Comparison of ENCODE assay signal across 15 cellular contexts in genomic region chrX:14902536-14902935, GRCh38. TPM values are rescaled to one million over a fixed set of nuclear protein-coding genes. Genes with fewer than 3 reads are reported as not detected.
DNase-seq lines count a peak whose midpoint lies in the region; ATAC-seq and TF ChIP-seq lines count a peak whose summit lies in the region.
"Had no signal": no experiment of that assay in that cellular context is flagged by ENCODE, and none has a peak within 500 bp of the region (broad histone marks: within the 10 kb centered on the region; RNA-seq: fewer than 3 reads in every experiment).

No MANE protein-coding gene starts in this region.

- POLR2A ChIA-PET in activated CD8-positive, alpha-beta T cell treated with anti-CD3 and anti-CD28 coated beads, Interleukin-2, amount 10 ng/mL, durations not matched to agents 7 days and 5 days (lab: Charles Lee) = no interaction called here

- H3K4me1 ChIP-seq in HAP-1 = no peaks in the 10 kb centered on the region

- TF ChIP-seq CTCF in dorsolateral prefrontal cortex (IDR thresholded peaks at IDR 0.05 in 54 of 56, conservative IDR thresholded peaks at IDR 0.05 in 2 of 56; ENCODE audit: low read depth in 1 of 56, partially characterized antibody in 56 of 56) = no peak

- peaks cover 0 to 37% (median 0%) of the 10 kb centered on the region in 45 donors for H3K27me3 ChIP-seq in dorsolateral prefrontal cortex
- no peaks in the 10 kb centered on the region for H3K27me3 ChIP-seq in HAP-1 (ENCODE audit: low read depth)
- H3K27me3 ChIP-seq: SJCRH30 had no signal

- DNase-seq in COR-L47 (lab: John Stamatoyannopoulos, UW) = peak; percentile 3
- DNase-seq in NCI-H2227 (lab: John Stamatoyannopoulos, UW; ENCODE audit: unreplicated experiment) = peak; percentile 69
- peak in 1 of 10 donors; percentile 39 for DNase-seq in dorsolateral prefrontal cortex
- DNase-seq in occipital lobe (lab: John Stamatoyannopoulos, UW) = peak; percentile 0
- DNase-seq in HAP-1 (ENCODE audit: low spot score in 2 of 2) = no peak
- no peak for DNase-seq in NCI-H748 treated with DMSO at 0.1 percent for 48 hours (lab: John Stamatoyannopoulos, UW)
- no peak for DNase-seq in activated CD8-positive, alpha-beta T cell treated with anti-CD3 and anti-CD28 coated beads, Interleukin-2, amount 10 ng/mL, durations not matched to agents 7 days and 5 days
- DNase-seq: CD4-positive, alpha-beta T cell; NCI-H1436; NCI-H2029; NCI-H226; NCI-H526 treated with DMSO at 0.1 percent for 48 hours; SJCRH30 had no signal

- no peaks in the 10 kb centered on the region for H3K9me3 Mint-ChIP-seq in activated CD8-positive, alpha-beta T cell treated with anti-CD3 and anti-CD28 coated beads, Interleukin-2, amount 10 ng/mL, durations not matched to agents 7 days and 5 days (ENCODE audit: insufficient read depth)

- H3K27me3 Mint-ChIP-seq in activated CD8-positive, alpha-beta T cell treated with anti-CD3 and anti-CD28 coated beads, Interleukin-2, amount 10 ng/mL, durations not matched to agents 7 days and 5 days (ENCODE audit: low read depth) = no peaks in the 10 kb centered on the region
- H3K27me3 Mint-ChIP-seq: CD4-positive, alpha-beta T cell had no signal

- no peak overlapping the region for H3K27ac Mint-ChIP-seq in activated CD8-positive, alpha-beta T cell treated with anti-CD3 and anti-CD28 coated beads, Interleukin-2, amount 10 ng/mL, durations not matched to agents 7 days and 5 days
- H3K27ac Mint-ChIP-seq: CD4-positive, alpha-beta T cell had no signal

- CTCF ChIA-PET in activated CD8-positive, alpha-beta T cell treated with anti-CD3 and anti-CD28 coated beads, Interleukin-2, amount 10 ng/mL, durations not matched to agents 7 days and 5 days (lab: Charles Lee) = no interaction called here

- ATAC-seq in activated CD8-positive, alpha-beta T cell treated with anti-CD3 and anti-CD28 coated beads, Interleukin-2, amount 10 ng/mL, durations not matched to agents 7 days and 5 days = no peak
- ATAC-seq in HG03196 (IDR thresholded peaks at IDR 0.05; ENCODE audit: unreplicated experiment) = no peak
- ATAC-seq: Panc1 had no signal

- peaks cover 27% of the 10 kb centered on the region for H3K36me3 Mint-ChIP-seq in activated CD8-positive, alpha-beta T cell treated with anti-CD3 and anti-CD28 coated beads, Interleukin-2, amount 10 ng/mL, durations not matched to agents 7 days and 5 days (ENCODE audit: low read depth)

- no peaks in the 10 kb centered on the region for H3K36me3 ChIP-seq in HAP-1 (replicated peaks)

- H3K9me3 ChIP-seq in HAP-1 = no peaks in the 10 kb centered on the region
- H3K9me3 ChIP-seq: SJCRH30 had no signal

- peak overlapping the region in 53 of 59 donors; percentile 2 to 86 (median 67) for H3K27ac ChIP-seq in dorsolateral prefrontal cortex
- H3K27ac ChIP-seq: SJCRH30 had no signal

- peaks cover 4% of the 10 kb centered on the region for H3K4me1 Mint-ChIP-seq in activated CD8-positive, alpha-beta T cell treated with anti-CD3 and anti-CD28 coated beads, Interleukin-2, amount 10 ng/mL, durations not matched to agents 7 days and 5 days (ENCODE audit: low read depth)

- H3K4me3 Mint-ChIP-seq in activated CD8-positive, alpha-beta T cell treated with anti-CD3 and anti-CD28 coated beads, Interleukin-2, amount 10 ng/mL, durations not matched to agents 7 days and 5 days = no peak overlapping the region
- H3K4me3 Mint-ChIP-seq: CD4-positive, alpha-beta T cell had no signal

- intact Hi-C loops in dorsolateral prefrontal cortex (cut with DNase I) = no loop called here

- in situ Hi-C loops in HAP-1 (cut with MboI; ENCODE audit: low sequenced_read_pairs) = no loop called here

- no peak overlapping the region for H3K4me3 ChIP-seq in dorsolateral prefrontal cortex
- no peak overlapping the region for H3K4me3 ChIP-seq in HAP-1
- H3K4me3 ChIP-seq: SJCRH30 had no signal

RNA-seq across cellular contexts. Expression of gene MOSPD2, which starts 29.3 kb away (rescaled TPM):
- total RNA-seq in dorsolateral prefrontal cortex = 10 to 100 TPM; 10.8 to 64.5 (median 23.6) TPM
- 15.6 TPM for total RNA-seq in occipital lobe
- total RNA-seq in activated CD8-positive, alpha-beta T cell treated with anti-CD3 and anti-CD28 coated beads, Interleukin-2, amount 10 ng/mL, durations not matched to agents 7 days and 5 days = 10 to 100 TPM in 1 of 2 experiments, 1 to 10 TPM in 1; 9.0 to 10.5 TPM

RNA-seq across cellular contexts. Expression of gene FANCB, which starts 29.7 kb away (rescaled TPM):
- total RNA-seq in dorsolateral prefrontal cortex (10 to 100 TPM in 25 of 120 experiments, 1 to 10 TPM in 95; 3.9 to 20.7 (median 7.6) TPM), occipital lobe (14.2 TPM)
- 10 to 100 TPM; 12.8 to 14.6 TPM for total RNA-seq in activated CD8-positive, alpha-beta T cell treated with anti-CD3 and anti-CD28 coated beads, Interleukin-2, amount 10 ng/mL, durations not matched to agents 7 days and 5 days

Comparison
In these comparisons a context has a peak if more than half of its experiments do, and no peak if none do; other contexts are left out.
1. DNase-seq: peak in COR-L47 (single experiment), NCI-H2227 (single experiment) and occipital lobe (single experiment); none in HAP-1 (0 of 2), NCI-H748 treated with DMSO at 0.1 percent for 48 hours (single experiment) and activated CD8-positive, alpha-beta T cell treated with anti-CD3 and anti-CD28 coated beads, Interleukin-2, amount 10 ng/mL, durations not matched to agents 7 days and 5 days (single experiment).